In the genomic region with DNA sequence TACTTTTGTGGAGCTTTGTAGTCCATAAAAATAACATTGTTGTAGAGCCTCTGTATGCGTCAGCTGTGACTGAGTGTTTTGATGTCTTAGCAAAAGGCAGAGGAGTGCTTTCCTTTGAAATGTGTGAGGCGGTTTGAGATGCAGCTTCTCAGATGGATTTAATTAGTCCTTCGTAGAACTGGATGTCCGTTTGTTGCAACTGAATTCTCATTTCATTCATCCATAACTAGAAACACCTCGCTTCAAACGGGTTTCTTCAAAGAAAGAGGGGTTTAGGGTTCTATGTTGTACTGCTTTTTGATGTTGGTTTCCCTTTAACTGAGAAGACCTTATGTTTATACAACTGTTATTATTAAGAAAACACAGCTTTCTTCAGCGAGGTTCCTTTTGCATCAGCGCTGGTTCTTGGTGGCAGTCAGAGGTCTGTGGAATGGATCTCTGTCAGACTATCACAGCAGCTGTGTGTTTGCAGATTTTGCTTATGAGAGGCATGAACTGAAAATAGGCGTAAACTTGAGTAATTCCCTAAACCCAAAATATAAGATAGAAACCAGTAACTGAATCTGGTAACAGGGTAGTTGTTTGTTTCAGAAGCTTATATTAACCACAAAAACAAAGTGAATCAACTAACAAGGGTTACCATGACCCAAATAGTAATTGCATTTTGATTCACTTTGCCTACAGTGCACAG, we compare ENCODE assay signal across 8 cellular contexts.
DNase-seq lines count a peak whose midpoint lies in the region; ATAC-seq, FAIRE-seq and TF ChIP-seq lines count a peak whose summit lies in the region.

No MANE protein-coding gene starts in this region.

- POLR2A ChIA-PET in AG04449 (lab: Yijun Ruan, JAX), result no interaction called here

- CTCF ChIA-PET in AG04449 (lab: Yijun Ruan, JAX), result interaction anchor here (2.0 kb wide), 1 partner anchor 121 kb away, joined by 7 read pairs; no protein-coding TSS in a partner anchor

- FAIRE-seq in GM18507 (lab: Jason Lieb, UNC), result peak; percentile 78

- ATAC-seq in HG02840 (IDR thresholded peaks at IDR 0.05; ENCODE audit: low FRiP score, unreplicated experiment), result peak; percentile 92
- peak; percentile 80 for ATAC-seq in SK-N-SH treated with all-trans-retinoic acid at 6 μM for 48 hours

- DNase-seq in AG04449 (ENCODE audit: low read depth, low spot score) (peak; percentile 68), GM18507 (ENCODE audit: extremely low spot score, insufficient read length, low read depth) (peak; percentile 2), medulla oblongata (ENCODE audit: extremely low spot score) (peak; percentile 9), LoVo (ENCODE audit: low spot score) (no peak), NCI-H226 (no peak), COR-L47 (lab: John Stamatoyannopoulos, UW) (no peak)

- no peak for TF ChIP-seq CTCF in AG04449 (IDR thresholded peaks at IDR 0.05; ENCODE audit: insufficient read depth, low read length, missing control alignments)

- H3K4me3 ChIP-seq in AG04449 (ENCODE audit: low read depth, low read length), result peak overlapping the region; percentile 44

TF ChIP-seq in SK-N-SH treated with all-trans-retinoic acid at 6 μM for 48 hours, 23 proteins besides CTCF, POLR2A, EP300 and RAD21:
- TF ChIP-seq GLIS3 (CRISPR knock-in tag; IDR thresholded peaks at IDR 0.05), result no peak
- no peak for TF ChIP-seq ZFP3 (CRISPR knock-in tag; IDR thresholded peaks at IDR 0.05)
- no peak for TF ChIP-seq SNAI2 (CRISPR knock-in tag; IDR thresholded peaks at IDR 0.05)
- TF ChIP-seq ZC3H10 (CRISPR knock-in tag; IDR thresholded peaks at IDR 0.05), result no peak
- no peak for TF ChIP-seq TOX (CRISPR knock-in tag; IDR thresholded peaks at IDR 0.05; ENCODE audit: borderline replicate concordance)
- no peak for TF ChIP-seq RARB (CRISPR knock-in tag; IDR thresholded peaks at IDR 0.05)
- TF ChIP-seq, protein P1, sequence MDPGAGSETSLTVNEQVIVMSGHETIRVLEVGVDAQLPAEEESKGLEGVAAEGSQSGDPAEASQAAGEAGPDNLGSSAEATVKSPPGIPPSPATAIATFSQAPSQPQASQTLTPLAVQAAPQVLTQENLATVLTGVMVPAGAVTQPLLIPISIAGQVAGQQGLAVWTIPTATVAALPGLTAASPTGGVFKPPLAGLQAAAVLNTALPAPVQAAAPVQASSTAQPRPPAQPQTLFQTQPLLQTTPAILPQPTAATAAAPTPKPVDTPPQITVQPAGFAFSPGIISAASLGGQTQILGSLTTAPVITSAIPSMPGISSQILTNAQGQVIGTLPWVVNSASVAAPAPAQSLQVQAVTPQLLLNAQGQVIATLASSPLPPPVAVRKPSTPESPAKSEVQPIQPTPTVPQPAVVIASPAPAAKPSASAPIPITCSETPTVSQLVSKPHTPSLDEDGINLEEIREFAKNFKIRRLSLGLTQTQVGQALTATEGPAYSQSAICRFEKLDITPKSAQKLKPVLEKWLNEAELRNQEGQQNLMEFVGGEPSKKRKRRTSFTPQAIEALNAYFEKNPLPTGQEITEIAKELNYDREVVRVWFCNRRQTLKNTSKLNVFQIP (CRISPR knock-in tag; IDR thresholded peaks at IDR 0.05; ENCODE audit: borderline replicate concordance, low read depth), result no peak
- no peak for TF ChIP-seq ZNF70 (CRISPR knock-in tag; IDR thresholded peaks at IDR 0.05)
- TF ChIP-seq OSR1 (CRISPR knock-in tag; IDR thresholded peaks at IDR 0.05), result no peak
- no peak for TF ChIP-seq ZNF8 (CRISPR knock-in tag; IDR thresholded peaks at IDR 0.05)
- TF ChIP-seq, protein P2, sequence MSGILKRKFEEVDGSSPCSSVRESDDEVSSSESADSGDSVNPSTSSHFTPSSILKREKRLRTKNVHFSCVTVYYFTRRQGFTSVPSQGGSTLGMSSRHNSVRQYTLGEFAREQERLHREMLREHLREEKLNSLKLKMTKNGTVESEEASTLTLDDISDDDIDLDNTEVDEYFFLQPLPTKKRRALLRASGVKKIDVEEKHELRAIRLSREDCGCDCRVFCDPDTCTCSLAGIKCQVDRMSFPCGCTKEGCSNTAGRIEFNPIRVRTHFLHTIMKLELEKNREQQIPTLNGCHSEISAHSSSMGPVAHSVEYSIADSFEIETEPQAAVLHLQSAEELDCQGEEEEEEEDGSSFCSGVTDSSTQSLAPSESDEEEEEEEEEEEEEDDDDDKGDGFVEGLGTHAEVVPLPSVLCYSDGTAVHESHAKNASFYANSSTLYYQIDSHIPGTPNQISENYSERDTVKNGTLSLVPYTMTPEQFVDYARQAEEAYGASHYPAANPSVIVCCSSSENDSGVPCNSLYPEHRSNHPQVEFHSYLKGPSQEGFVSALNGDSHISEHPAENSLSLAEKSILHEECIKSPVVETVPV (CRISPR knock-in tag; IDR thresholded peaks at IDR 0.05), result no peak
- no peak for TF ChIP-seq ESRRG (CRISPR knock-in tag; IDR thresholded peaks at IDR 0.05)
- no peak for TF ChIP-seq ZNF565 (CRISPR knock-in tag; conservative IDR thresholded peaks at IDR 0.05; ENCODE audit: low read depth)

Comparison
In these comparisons a context has a peak if more than half of its experiments do, and no peak if none do; other contexts are left out.
1. DNase-seq: peak in AG04449 (single experiment), GM18507 (single experiment) and medulla oblongata (single experiment); none in LoVo (single experiment), NCI-H226 (single experiment) and COR-L47 (single experiment).